ENCODE assay signal across 36 cellular contexts in genomic region chr1:12271033-12271432, GRCh38.
"Had no signal": no experiment of that assay in that cellular context is flagged by ENCODE, and none has a peak within 500 bp of the region (broad histone marks: within the 10 kb centered on the region; RNA-seq: fewer than 3 reads in every experiment).

No MANE protein-coding gene starts in this region.

- H3K9me3 ChIP-seq: adrenal gland, body of pancreas, breast epithelium had no signal

- H3K36me3 ChIP-seq: breast epithelium had no signal

- H3K27me3 Mint-ChIP-seq: activated B cell treated with CpG ODN at 0.5 μM for 24 hours; activated CD4-positive, alpha-beta memory T cell treated with anti-CD3 and anti-CD28 coated beads for 36 hours; activated CD4-positive, alpha-beta T cell treated with anti-CD3 and anti-CD28 coated beads, Interleukin-2, amount 10 ng/mL, durations not matched to agents 24 days and 14 days; activated CD8-positive, alpha-beta T cell treated with anti-CD3 and anti-CD28 coated beads for 36 hours; activated naive CD8-positive, alpha-beta T cell treated with anti-CD3 and anti-CD28 coated beads for 36 hours; activated T-helper 17 cell treated with anti-CD3 and anti-CD28 coated beads, Interleukin-2, amount 50 U/mL, for 72 hours had no signal

- H3K27ac Mint-ChIP-seq: activated B cell treated with CpG ODN at 0.5 μM for 24 hours; activated CD4-positive, alpha-beta memory T cell treated with anti-CD3 and anti-CD28 coated beads for 36 hours; activated CD4-positive, alpha-beta T cell treated with anti-CD3 and anti-CD28 coated beads, Interleukin-2, amount 10 ng/mL, durations not matched to agents 24 days and 14 days; activated CD8-positive, alpha-beta T cell treated with anti-CD3 and anti-CD28 coated beads for 36 hours; activated naive CD4-positive, alpha-beta T cell treated with anti-CD3 and anti-CD28 coated beads for 36 hours; activated naive CD8-positive, alpha-beta T cell treated with anti-CD3 and anti-CD28 coated beads for 36 hours; activated T-cell treated with anti-CD3 and anti-CD28 coated beads, Interleukin-2, amount 50 U/mL, for 72 hours; activated T-helper 1 cell treated with anti-CD3 and anti-CD28 coated beads, Interleukin-12 subunit alpha, Interleukin-12 subunit beta, Interleukin-2, Interleukin-4 antibody, amounts not matched to agents 30 ng/mL and 10 ng/mL and 1 ng/mL, durations not matched to agents 14 hours and 24 hours and 36 hours; T-helper 1 cell treated with Interleukin-12 subunit alpha and Interleukin-12 subunit beta and Interleukin-4 antibody, amounts not matched to agents 30 μg/mL and 1 μg/mL, for 36 hours; T-helper 2 cell treated with Interferon-gamma antibody and Interleukin-4, amounts not matched to agents 5 μg/mL and 100 μg/mL, for 36 hours had no signal

- ATAC-seq: activated CD8-positive, alpha-beta T cell treated with anti-CD3 and anti-CD28 coated beads for 36 hours; activated naive CD4-positive, alpha-beta T cell treated with anti-CD3 and anti-CD28 coated beads, Interleukin-2, amount 50 U/mL, for 72 hours; activated T-cell treated with anti-CD3 and anti-CD28 coated beads, Interleukin-2, amount 50 U/mL, for 4 hours; activated T-cell treated with anti-CD3 and anti-CD28 coated beads, Interleukin-2, amount 50 U/mL, for 72 hours; activated T-helper 17 cell treated with anti-CD3 and anti-CD28 coated beads, Interleukin-2, amount 50 U/mL, for 72 hours; body of pancreas had no signal

- H3K9me3 Mint-ChIP-seq: activated B cell treated with CpG ODN at 0.5 μM for 24 hours; activated CD4-positive, alpha-beta memory T cell treated with anti-CD3 and anti-CD28 coated beads for 36 hours; activated CD4-positive, alpha-beta T cell treated with anti-CD3 and anti-CD28 coated beads, Interleukin-2, amount 10 ng/mL, durations not matched to agents 24 days and 14 days; activated CD8-positive, alpha-beta T cell treated with anti-CD3 and anti-CD28 coated beads for 36 hours; activated naive CD4-positive, alpha-beta T cell treated with anti-CD3 and anti-CD28 coated beads for 36 hours; activated naive CD4-positive, alpha-beta T cell treated with anti-CD3 and anti-CD28 coated beads, Interleukin-2, amount 50 U/mL, for 72 hours; activated naive CD8-positive, alpha-beta T cell treated with anti-CD3 and anti-CD28 coated beads for 36 hours; activated T-cell treated with anti-CD3 and anti-CD28 coated beads, Interleukin-2, amount 50 U/mL, for 4 hours; activated T-cell treated with anti-CD3 and anti-CD28 coated beads, Interleukin-2, amount 50 U/mL, for 72 hours; activated T-helper 1 cell treated with anti-CD3 and anti-CD28 coated beads, Interleukin-12 subunit alpha, Interleukin-12 subunit beta, Interleukin-2, Interleukin-4 antibody, amounts not matched to agents 30 ng/mL and 10 ng/mL and 1 ng/mL, durations not matched to agents 14 hours and 24 hours and 36 hours; activated T-helper 17 cell treated with anti-CD3 and anti-CD28 coated beads, Interleukin-2, amount 50 U/mL, for 72 hours; T-helper 1 cell treated with Interleukin-12 subunit alpha and Interleukin-12 subunit beta and Interleukin-4 antibody, amounts not matched to agents 30 μg/mL and 1 μg/mL, for 36 hours; T-helper 2 cell treated with Interferon-gamma antibody and Interleukin-4, amounts not matched to agents 5 μg/mL and 100 μg/mL, for 36 hours had no signal

- H3K4me1 Mint-ChIP-seq: activated B cell treated with CpG ODN at 0.5 μM for 24 hours; activated naive CD8-positive, alpha-beta T cell treated with anti-CD3 and anti-CD28 coated beads for 36 hours; activated T-helper 17 cell treated with anti-CD3 and anti-CD28 coated beads, Interleukin-2, amount 50 U/mL, for 72 hours had no signal

- H3K4me1 ChIP-seq: adrenal gland, body of pancreas, breast epithelium had no signal

- H3K27me3 ChIP-seq: adrenal gland, body of pancreas, brain microvascular endothelial cell, breast epithelium had no signal

- H3K4me3 ChIP-seq: adrenal gland, body of pancreas, breast epithelium had no signal

- H3K4me3 Mint-ChIP-seq: activated B cell treated with CpG ODN at 0.5 μM for 24 hours; activated CD4-positive, alpha-beta memory T cell treated with anti-CD3 and anti-CD28 coated beads for 36 hours; activated CD4-positive, alpha-beta T cell treated with anti-CD3 and anti-CD28 coated beads, Interleukin-2, amount 10 ng/mL, durations not matched to agents 24 days and 14 days; activated CD8-positive, alpha-beta T cell treated with anti-CD3 and anti-CD28 coated beads for 36 hours; activated naive CD4-positive, alpha-beta T cell treated with anti-CD3 and anti-CD28 coated beads for 36 hours; activated naive CD8-positive, alpha-beta T cell treated with anti-CD3 and anti-CD28 coated beads for 36 hours; activated T-cell treated with anti-CD3 and anti-CD28 coated beads, Interleukin-2, amount 50 U/mL, for 4 hours; activated T-cell treated with anti-CD3 and anti-CD28 coated beads, Interleukin-2, amount 50 U/mL, for 72 hours; activated T-helper 1 cell treated with anti-CD3 and anti-CD28 coated beads, Interleukin-12 subunit alpha, Interleukin-12 subunit beta, Interleukin-2, Interleukin-4 antibody, amounts not matched to agents 30 ng/mL and 10 ng/mL and 1 ng/mL, durations not matched to agents 14 hours and 24 hours and 36 hours; activated T-helper 17 cell treated with anti-CD3 and anti-CD28 coated beads, Interleukin-2, amount 50 U/mL, for 72 hours; T-helper 1 cell treated with Interleukin-12 subunit alpha and Interleukin-12 subunit beta and Interleukin-4 antibody, amounts not matched to agents 30 μg/mL and 1 μg/mL, for 36 hours; T-helper 2 cell treated with Interferon-gamma antibody and Interleukin-4, amounts not matched to agents 5 μg/mL and 100 μg/mL, for 36 hours had no signal

- DNase-seq: activated B cell treated with CpG ODN at 0.5 μM for 24 hours; activated CD4-positive, alpha-beta memory T cell treated with anti-CD3 and anti-CD28 coated beads for 36 hours; activated CD4-positive, alpha-beta T cell treated with anti-CD3 and anti-CD28 coated beads for 4 hours; activated CD4-positive, alpha-beta T cell treated with anti-CD3 and anti-CD28 coated beads, Interleukin-2, amount 10 ng/mL, durations not matched to agents 24 days and 14 days; activated CD4-positive, alpha-beta T cell treated with anti-CD3 and anti-CD28 coated beads, Interleukin-2, amount 50 U/mL, for 1 hour; activated CD4-positive, alpha-beta T cell treated with anti-CD3 and anti-CD28 coated beads, Interleukin-2, amount 50 U/mL, for 4 hours; activated CD4-positive, CD25-positive, alpha-beta regulatory T cell treated with anti-CD3 and anti-CD28 coated beads, Interleukin-2, amount 50 U/mL, for 72 hours; activated CD8-positive, alpha-beta memory T cell treated with anti-CD3 and anti-CD28 coated beads, Interleukin-2, amount 50 U/mL, for 4 hours; activated CD8-positive, alpha-beta T cell treated with anti-CD3 and anti-CD28 coated beads for 36 hours; activated effector memory CD4-positive, alpha-beta T cell treated with anti-CD3 and anti-CD28 coated beads, Interleukin-2, amount 50 U/mL, for 16 hours; activated gamma-delta T cell treated with Interleukin-2 at 50 U/mL for 16 hours; activated naive CD4-positive, alpha-beta T cell; activated naive CD4-positive, alpha-beta T cell treated with anti-CD3 and anti-CD28 coated beads for 36 hours; activated naive CD4-positive, alpha-beta T cell treated with anti-CD3 and anti-CD28 coated beads, Interleukin-2, amount 50 U/mL, for 16 hours; activated naive CD8-positive, alpha-beta T cell treated with anti-CD3 and anti-CD28 coated beads for 36 hours; activated T-cell treated with anti-CD3 and anti-CD28 coated beads for 4 hours; activated T-cell treated with anti-CD3 and anti-CD28 coated beads, Interleukin-2, amount 50 U/mL, for 1 hour; activated T-cell treated with anti-CD3 and anti-CD28 coated beads, Interleukin-2, amount 50 U/mL, for 4 hours; activated T-cell treated with anti-CD3 and anti-CD28 coated beads, Interleukin-2, amount 50 U/mL, for 72 hours; amniotic stem cell; aorta; body of pancreas; brain microvascular endothelial cell; central memory CD4-positive, alpha-beta T cell; T-helper 1 cell; T-helper 2 cell; T-helper 9 cell had no signal

- H3K27ac ChIP-seq: adrenal gland, body of pancreas, brain microvascular endothelial cell, breast epithelium had no signal

- FAIRE-seq: astrocyte, TTC549 had no signal
